In genomic region chr1:223748405-223748772, GRCh38 we compare ENCODE assay signal across 1 cellular context.
TF ChIP-seq lines count a peak whose summit lies in the region.

No MANE protein-coding gene starts in this region.

TF ChIP-seq in SK-N-SH, 30 proteins besides CTCF, POLR2A, EP300 and RAD21 (continued from another document):
- no peak for TF ChIP-seq IRF3 (IDR thresholded peaks at IDR 0.05; ENCODE audit: low read depth, low read length)
- no peak for TF ChIP-seq NRF1 (IDR thresholded peaks at IDR 0.05; ENCODE audit: low read depth, low read length)
